In the genomic region with DNA sequence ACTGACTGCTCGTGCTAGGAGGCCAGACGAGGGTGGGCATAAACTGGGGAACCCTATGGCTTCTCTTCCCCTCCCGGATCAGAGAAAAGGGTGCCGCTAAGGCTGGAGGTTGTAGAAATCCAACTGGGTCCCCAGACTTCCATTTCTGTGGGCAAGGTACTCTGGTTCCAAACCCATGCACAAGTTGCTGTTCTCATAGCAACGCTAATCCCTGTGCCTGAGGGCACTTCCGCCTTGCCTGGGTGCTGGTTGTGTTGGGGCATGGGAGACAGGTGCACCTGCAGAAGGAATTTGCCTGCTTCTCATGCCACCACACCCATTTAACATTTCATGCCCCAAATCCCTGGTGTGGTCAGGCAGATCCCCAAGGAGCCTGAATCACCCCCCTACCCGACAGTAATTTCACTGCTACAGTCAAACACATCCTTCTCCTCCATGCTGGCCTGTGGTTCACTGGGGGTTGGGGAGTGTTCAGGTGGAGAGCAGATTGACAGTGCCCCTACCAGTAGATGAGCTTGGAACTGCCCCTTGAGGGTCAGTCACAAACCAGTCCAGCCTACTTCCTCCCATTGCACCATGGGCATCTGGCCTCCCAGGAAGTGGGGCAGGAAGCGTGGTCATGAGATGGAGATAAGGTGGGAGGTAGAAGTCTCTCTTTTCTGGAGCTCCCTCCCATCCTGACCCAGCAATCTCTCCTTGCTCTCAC, we compare ENCODE assay signal across 8 cellular contexts. TPM values are rescaled to one million over a fixed set of nuclear protein-coding genes. Genes with fewer than 3 reads are reported as not detected.
DNase-seq lines count a peak whose midpoint lies in the region; ATAC-seq and TF ChIP-seq lines count a peak whose summit lies in the region.

No MANE protein-coding gene starts in this region.

- no peak overlapping the region for H2BK5ac ChIP-seq in H9 (ENCODE audit: insufficient read length, low read length)

- CTCF ChIA-PET in Caco-2 (lab: Charles Lee): interaction anchor here (0.6 to 1.8 kb wide), 3 partner anchors 82 to 98 kb away, joined by 3 to 4 read pairs (median 3); a partner anchor contains a TSS

- in situ Hi-C loops in brain microvascular endothelial cell (cut with HindIII; ENCODE audit: low pct_ligation_motif_present, low sequenced_read_pairs): no loop called here

- H3K36me3 ChIP-seq in Caco-2 (ENCODE audit: control insufficient read depth, insufficient read depth, low read length) (0 out of 2 replicates have a peak, but pooled peaks cover 2% of the 10 kb centered on the region), brain microvascular endothelial cell (replicated peaks) (peaks cover 34% of the 10 kb centered on the region), subcutaneous abdominal adipose tissue (ENCODE audit: control insufficient read depth in 5 of 5, insufficient read depth in 5 of 5, low read length in 5 of 5) (peaks cover 0 to 32% (median 30%) of the 10 kb centered on the region in 5 donors)

- DNase-seq in Caco-2 (peak; percentile 77 to 79), H9 (peak; percentile 58), brain microvascular endothelial cell (no peak), left lobe of liver (ENCODE audit: low spot score) (no peak)

- H3K4me1 ChIP-seq in Caco-2 (peaks cover 24% of the 10 kb centered on the region), H9 (ENCODE audit: insufficient read depth, low read length) (peaks cover 8% of the 10 kb centered on the region; the same call in 1 of the 2 replicates), subcutaneous abdominal adipose tissue (ENCODE audit: control insufficient read depth in 5 of 5, insufficient read depth in 5 of 5, low read length in 5 of 5) (peaks cover 10 to 36% (median 31%) of the 10 kb centered on the region in 5 donors)

- WGBS in H9 (ENCODE audit: extremely low coverage, insufficient read length, low lambda C conversion rate): no CpG with 5 or more reads among the region's 8 CpGs

- H3K36me3 Mint-ChIP-seq in Caco-2 (ENCODE audit: insufficient read depth, unreplicated experiment) (peaks cover 34% of the 10 kb centered on the region), H9 (ENCODE audit: insufficient read depth in 1 of 3, low read depth in 3 of 3) (no peaks in the 10 kb centered on the region; a peak in 1 of 7 replicates)

- no peak overlapping the region for H4K5ac ChIP-seq in H9 (ENCODE audit: insufficient read length, low read depth, low read length)

- H3K4me3 Mint-ChIP-seq in Caco-2 (ENCODE audit: unreplicated experiment) (peak overlapping the region; percentile 79), H9 (peak overlapping the region; percentile 75 to 84)

- H3K14ac ChIP-seq in H9 (ENCODE audit: insufficient read depth, low read length): no peak overlapping the region

- no peak overlapping the region for H4K91ac ChIP-seq in H9 (ENCODE audit: insufficient read length, low read depth, low read length)

- H3K9ac ChIP-seq in H9 (ENCODE audit: extremely low read depth, insufficient read length, low read length) (no peak overlapping the region), subcutaneous abdominal adipose tissue (ENCODE audit: low read length in 5 of 5) (peak overlapping the region; percentile 63 to 81 (median 71))

- no peaks in the 10 kb centered on the region for H3K79me1 ChIP-seq in H9 (ENCODE audit: insufficient read depth, low read depth, low read length, poor library complexity, severe bottlenecking)

- no peak overlapping the region for H2BK20ac ChIP-seq in H9 (ENCODE audit: low read depth, low read length, poor library complexity, severe bottlenecking)

- ATAC-seq in left lobe of liver: peak; percentile 44
- ATAC-seq in HG02981 (IDR thresholded peaks at IDR 0.05; ENCODE audit: unreplicated experiment): no peak
- no peak for ATAC-seq in HG03354 (IDR thresholded peaks at IDR 0.05; ENCODE audit: poor library complexity, severe bottlenecking, unreplicated experiment)

- no peak overlapping the region for H2BK12ac ChIP-seq in H9 (ENCODE audit: insufficient read length, low read depth, low read length)

- no peaks in the 10 kb centered on the region for H3K79me2 ChIP-seq in H9 (ENCODE audit: insufficient read depth, low read length)

- no peak for TF ChIP-seq CTCF in Caco-2 (IDR thresholded peaks at IDR 0.05; ENCODE audit: insufficient read depth in 1 of 2, low read depth in 1 of 2, low read length in 1 of 2, severe bottlenecking in 1 of 2, unreplicated experiment in 1 of 2)
- no peak for TF ChIP-seq CTCF in H9 (conservative IDR thresholded peaks at IDR 0.05)
- no peak for TF ChIP-seq CTCF in brain microvascular endothelial cell (IDR thresholded peaks at IDR 0.05; ENCODE audit: low read depth, low read length, missing control alignments)

- H3K56ac ChIP-seq in H9 (ENCODE audit: insufficient read length, low read depth, low read length): no peak overlapping the region

- H3T11ph ChIP-seq in H9 (ENCODE audit: low read length): no peak overlapping the region

- POLR2A ChIA-PET in Caco-2 (lab: Charles Lee): interaction anchor here (1.4 to 1.6 kb wide), 2 partner anchors 13 kb away, joined by 4 to 16 read pairs; a partner anchor contains a TSS

- no peak overlapping the region for H3K4ac ChIP-seq in H9 (ENCODE audit: low read depth, low read length)

- H3K27me3 ChIP-seq in Caco-2 (replicated peaks; ENCODE audit: control insufficient read depth, insufficient read depth, low read length) (no peaks in the 10 kb centered on the region), H9 (ENCODE audit: insufficient read depth, low read length) (peaks cover 5% of the 10 kb centered on the region; the same call in 1 of the 2 replicates), brain microvascular endothelial cell (replicated peaks) (no peaks in the 10 kb centered on the region), subcutaneous abdominal adipose tissue (ENCODE audit: control insufficient read depth in 5 of 5, insufficient read depth in 4 of 5, low read length in 5 of 5) (no peaks in the 10 kb centered on the region)

- H4K8ac ChIP-seq in H9 (replicated peaks; ENCODE audit: insufficient read length, low read depth, low read length): no peak overlapping the region

- peaks cover 25% of the 10 kb centered on the region for H3K4me1 Mint-ChIP-seq in Caco-2 (ENCODE audit: low read depth, unreplicated experiment)
- H3K4me1 Mint-ChIP-seq in H9: peaks cover 28% of the 10 kb centered on the region in 2 experiments

- BruUV-seq in Caco-2 (replicated peaks; lab: Mats Ljungman, UMichigan): no TSS peak

- no peak overlapping the region for H2BK15ac ChIP-seq in H9 (ENCODE audit: low read depth, low read length)

- peak overlapping the region; percentile 27 for H3K27ac Mint-ChIP-seq in Caco-2 (ENCODE audit: unreplicated experiment)
- H3K27ac Mint-ChIP-seq in H9: no peak overlapping the region; a peak in 1 of 7 replicates

- H3K4me3 ChIP-seq in Caco-2 (ENCODE audit: low read depth, low read length) (peak overlapping the region; percentile 85), brain microvascular endothelial cell (ENCODE audit: low read depth, low read length) (peak overlapping the region; percentile 79), subcutaneous abdominal adipose tissue (ENCODE audit: low read depth in 1 of 5, low read length in 5 of 5) (peak overlapping the region; percentile 65 to 85 (median 83))

- no peaks in the 10 kb centered on the region for H3K9me3 ChIP-seq in Caco-2
- H3K9me3 ChIP-seq in H9 (ENCODE audit: control insufficient read depth, low read depth, low read length): no peaks in the 10 kb centered on the region
- no peaks in the 10 kb centered on the region for H3K9me3 ChIP-seq in subcutaneous abdominal adipose tissue (ENCODE audit: control insufficient read depth in 5 of 5, low read length in 5 of 5)

- H3K23me2 ChIP-seq in H9 (ENCODE audit: insufficient read length, low read depth, low read length, poor library complexity, severe bottlenecking): peaks cover 10% of the 10 kb centered on the region

- H2AK5ac ChIP-seq in H9 (ENCODE audit: insufficient read length, low read length): no peak overlapping the region

- H3K27me3 Mint-ChIP-seq in Caco-2 (ENCODE audit: insufficient read depth, unreplicated experiment) (no peaks in the 10 kb centered on the region), H9 (ENCODE audit: low read depth) (peaks cover 16% of the 10 kb centered on the region)

- peak overlapping the region; percentile 47 for H3K4me2 ChIP-seq in H9 (ENCODE audit: insufficient read depth, insufficient read length, low read length)

- H3K9me3 Mint-ChIP-seq in Caco-2 (ENCODE audit: unreplicated experiment) (no peaks in the 10 kb centered on the region), H9 (no peaks in the 10 kb centered on the region; a peak in 1 of 5 replicates)

- no peak overlapping the region for H2BK120ac ChIP-seq in H9 (ENCODE audit: low read depth, low read length, poor library complexity, severe bottlenecking)

- H3K27ac ChIP-seq in H9 (ENCODE audit: insufficient read length, low read depth, low read length) (no peak overlapping the region), brain microvascular endothelial cell (no peak overlapping the region), subcutaneous abdominal adipose tissue (ENCODE audit: low read depth, low read length) (no peak overlapping the region)

- no peak overlapping the region for H2AFZ ChIP-seq in H9 (ENCODE audit: low read length)

- no peaks in the 10 kb centered on the region for H4K20me1 ChIP-seq in H9 (ENCODE audit: control insufficient read depth, insufficient read depth, insufficient read length)

- intact Hi-C loops in Caco-2 (cut with micrococcal nuclease; ENCODE audit: unreplicated experiment): no loop called here

- H3K18ac ChIP-seq in H9 (ENCODE audit: insufficient read length, low read depth, low read length): no peak overlapping the region

- no peak overlapping the region for H3K23ac ChIP-seq in H9 (ENCODE audit: insufficient read length, low read depth, low read length)

RNA-seq across cellular contexts. Expression of a gene that starts 1.2 kb away (rescaled TPM):
- total RNA-seq in Caco-2 (2022): 14.7 and 15.4 TPM in 2 replicates
- total RNA-seq in H9 (2021): 5.5 and 5.6 TPM in 2 replicates
- polyA plus RNA-seq in PFSK-1 (2012; ENCODE audit: insufficient read length, low read depth): 35.3 TPM
- 9.2 TPM for total RNA-seq in left lobe of liver

RNA-seq across cellular contexts. Expression of a gene that starts 6.7 kb away (rescaled TPM):
- 117 and 119 TPM in 2 replicates for total RNA-seq in Caco-2 (2022)
- total RNA-seq in H9 (2021): 43.6 and 44.5 TPM in 2 replicates
- polyA plus RNA-seq in PFSK-1 (2012; ENCODE audit: insufficient read length, low read depth): 46.8 TPM
- total RNA-seq in left lobe of liver: 34.3 TPM

RNA-seq across cellular contexts. Expression of a gene that starts 13.1 kb away (rescaled TPM):
- 61.6 and 65.2 TPM in 2 replicates for total RNA-seq in Caco-2 (2022)
- 42.1 and 42.4 TPM in 2 replicates for total RNA-seq in H9 (2021)
- 28.4 TPM for polyA plus RNA-seq in PFSK-1 (2012; ENCODE audit: insufficient read length, low read depth)
- total RNA-seq in left lobe of liver: 8.9 TPM

RNA-seq across cellular contexts. Expression of a gene that starts 23.6 kb away (rescaled TPM):
- total RNA-seq in Caco-2 (2022) (94.9 and 95.7 TPM in 2 replicates), H9 (2021) (57.2 and 57.7 TPM in 2 replicates), left lobe of liver (15.1 TPM)
- polyA plus RNA-seq in PFSK-1 (2012; ENCODE audit: insufficient read length, low read depth): 71.4 TPM

RNA-seq across cellular contexts. Expression of a gene that starts 40.5 kb away (rescaled TPM):
- total RNA-seq in Caco-2 (2022) (0.18 TPM in 1 of 2 replicates, not detected in the other), H9 (2021) (0.68 and 1.2 TPM in 2 replicates), left lobe of liver (0.48 TPM)
- polyA plus RNA-seq in PFSK-1 (2012; ENCODE audit: insufficient read length, low read depth): 0.43 TPM

Comparison
In these comparisons a context has a peak if more than half of its experiments do, and no peak if none do; other contexts are left out.
1. DNase-seq: peak in Caco-2 (2 of 2) and H9 (single experiment); none in brain microvascular endothelial cell (single experiment) and left lobe of liver (single experiment).
2. Peak in every context shown above with its lines, with median percentiles within 50 percentile points of each other: H3K4me3 ChIP-seq.